32 cellular contexts compared by ENCODE assay signal in genomic region chr6:142336183-142336582, GRCh38. TPM values are rescaled to one million over a fixed set of nuclear protein-coding genes. Genes with fewer than 3 reads are reported as not detected.
"Had no signal": no experiment of that assay in that cellular context is flagged by ENCODE, and none has a peak within 500 bp of the region (broad histone marks: within the 10 kb centered on the region; RNA-seq: fewer than 3 reads in every experiment).

No MANE protein-coding gene starts in this region.

- H3K36me3 ChIP-seq: breast epithelium, MG63, SJSA1, WERI-Rb-1 had no signal

- DNase-seq: activated CD4-positive, alpha-beta T cell treated with anti-CD3 and anti-CD28 coated beads for 1 hour; activated CD4-positive, alpha-beta T cell treated with anti-CD3 and anti-CD28 coated beads, Interleukin-2, amount 10 ng/mL, durations not matched to agents 24 days and 14 days; activated CD4-positive, alpha-beta T cell treated with anti-CD3 and anti-CD28 coated beads, Interleukin-2, amount 50 U/mL, for 4 hours; activated CD4-positive, CD25-positive, alpha-beta regulatory T cell; activated CD8-positive, alpha-beta T cell treated with anti-CD3 and anti-CD28 coated beads for 36 hours; activated gamma-delta T cell; activated naive CD4-positive, alpha-beta T cell treated with Interleukin-2 at 50 U/mL for 16 hours; activated naive CD8-positive, alpha-beta T cell treated with anti-CD3 and anti-CD28 coated beads, Interleukin-2, amount 10 ng/mL, durations not matched to agents 7 days and 5 days; activated T-cell treated with anti-CD3 and anti-CD28 coated beads, Interleukin-2, amount 50 U/mL, for 24 hours; body of pancreas; Kasumi-1; KG1; MG63; NCI-H1048; NCI-H1105 treated with DMSO at 0.1 percent for 48 hours; NCI-H1436; NCI-H1694 treated with DMSO at 0.1 percent for 48 hours; NCI-H2029; NCI-H510A; NCI-H526; NCI-H748 treated with DMSO at 0.1 percent for 48 hours; PC-9; Right ventricle myocardium superior; SW 1271; T-helper 1 cell; T-helper 2 cell; T-helper 9 cell; WERI-Rb-1 had no signal

- H3K4me1 ChIP-seq: body of pancreas, breast epithelium, SJSA1 had no signal

- H3K4me3 ChIP-seq: body of pancreas, breast epithelium, MG63, PC-9, SJSA1 had no signal

- H3K27me3 ChIP-seq: body of pancreas, breast epithelium, MG63, SJSA1 had no signal

- H2AFZ ChIP-seq: PC-9 had no signal

- H3K27ac ChIP-seq: body of pancreas, breast epithelium, PC-9, SJSA1, WERI-Rb-1 had no signal

- H3K4me2 ChIP-seq: PC-9 had no signal

- H3K9me3 ChIP-seq: body of pancreas, breast epithelium, MG63, SJSA1 had no signal

- ATAC-seq: activated CD8-positive, alpha-beta T cell treated with anti-CD3 and anti-CD28 coated beads for 36 hours; body of pancreas had no signal

- FAIRE-seq: astrocyte had no signal

RNA-seq across cellular contexts. Expression of gene ADGRG6, which starts 34.4 kb away (rescaled TPM):
- total RNA-seq: activated CD4-positive, alpha-beta T cell treated with anti-CD3 and anti-CD28 coated beads, Interleukin-2, amount 10 ng/mL, durations not matched to agents 24 days and 14 days; OCI-LY7 had no signal
